ENCODE assay signal across 14 cellular contexts in genomic region chr5:89353837-89354551, GRCh38.
DNase-seq lines count a peak whose midpoint lies in the region; ATAC-seq and TF ChIP-seq lines count a peak whose summit lies in the region.
"Had no signal": no experiment of that assay in that cellular context is flagged by ENCODE, and none has a peak within 500 bp of the region (broad histone marks: within the 10 kb centered on the region; RNA-seq: fewer than 3 reads in every experiment).

No MANE protein-coding gene starts in this region.

- H3K4me3 Mint-ChIP-seq in natural killer cell = no peak overlapping the region
- H3K4me3 Mint-ChIP-seq in osteocyte (ENCODE audit: unreplicated experiment) = no peak overlapping the region
- H3K4me3 Mint-ChIP-seq: activated CD4-positive, alpha-beta T cell treated with anti-CD3 and anti-CD28 coated beads for 36 hours; CD4-positive, CD25-positive, alpha-beta regulatory T cell had no signal

- peaks cover 0 to 19% (median 0%) of the 10 kb centered on the region in 4 donors for H3K4me1 ChIP-seq in tibial artery

- intact Hi-C loops in natural killer cell (cut with micrococcal nuclease) (no loop called here), tibial artery (cut with DNase I; ENCODE audit: low total_unique reads) (no loop called here)

- no peaks in the 10 kb centered on the region for H3K9me3 ChIP-seq in tibial artery

- no peak for DNase-seq in natural killer cell
- no peak for DNase-seq in mesenteric fat pad (ENCODE audit: low spot score)
- DNase-seq in osteocyte (ENCODE audit: extremely low spot score, unreplicated experiment) = no peak
- DNase-seq in activated CD4-positive, alpha-beta T cell treated with anti-CD3 and anti-CD28 coated beads, Interleukin-2, amount 50 U/mL, for 48 hours = no peak
- no peak for DNase-seq in tibial artery
- DNase-seq: activated CD4-positive, alpha-beta T cell treated with anti-CD3 and anti-CD28 coated beads for 36 hours; CD4-positive, CD25-positive, alpha-beta regulatory T cell; dorsolateral prefrontal cortex; GF-D8; NCI-H2107; SW 1271 had no signal

- H3K27me3 Mint-ChIP-seq in natural killer cell (ENCODE audit: low read depth in 2 of 2) (no peaks in the 10 kb centered on the region), osteocyte (ENCODE audit: unreplicated experiment) (no peaks in the 10 kb centered on the region)
- H3K27me3 Mint-ChIP-seq: activated CD4-positive, alpha-beta T cell treated with anti-CD3 and anti-CD28 coated beads for 36 hours; CD4-positive, CD25-positive, alpha-beta regulatory T cell had no signal

- H3K27ac ChIP-seq in tibial artery = no peak overlapping the region
- H3K27ac ChIP-seq: dorsolateral prefrontal cortex had no signal

- H3K9me3 Mint-ChIP-seq in natural killer cell (no peaks in the 10 kb centered on the region), osteocyte (ENCODE audit: unreplicated experiment) (peaks cover 10% of the 10 kb centered on the region)

- no peak for TF ChIP-seq CTCF in natural killer cell (IDR thresholded peaks at IDR 0.05)
- TF ChIP-seq CTCF in osteocyte (IDR thresholded peaks at IDR 0.05) = no peak
- TF ChIP-seq CTCF in tibial artery (IDR thresholded peaks at IDR 0.05) = no peak

- peaks cover 13 to 16% of the 10 kb centered on the region in 2 donors for H3K4me1 Mint-ChIP-seq in natural killer cell
- peaks cover 13% of the 10 kb centered on the region for H3K4me1 Mint-ChIP-seq in osteocyte (ENCODE audit: unreplicated experiment)
- H3K4me1 Mint-ChIP-seq: activated CD4-positive, alpha-beta T cell treated with anti-CD3 and anti-CD28 coated beads for 36 hours; CD4-positive, CD25-positive, alpha-beta regulatory T cell had no signal

- H3K36me3 ChIP-seq in tibial artery = no peaks in the 10 kb centered on the region

- H3K4me3 ChIP-seq in tibial artery = no peak overlapping the region
- H3K4me3 ChIP-seq: dorsolateral prefrontal cortex had no signal

- H3K36me3 Mint-ChIP-seq in natural killer cell (no peaks in the 10 kb centered on the region), osteocyte (ENCODE audit: unreplicated experiment) (no peaks in the 10 kb centered on the region)
- H3K36me3 Mint-ChIP-seq: CD4-positive, CD25-positive, alpha-beta regulatory T cell had no signal

- H3K27ac Mint-ChIP-seq in natural killer cell = peak overlapping the region; percentile 23 to 47
- H3K27ac Mint-ChIP-seq in osteocyte (ENCODE audit: unreplicated experiment) = no peak overlapping the region
- H3K27ac Mint-ChIP-seq: activated CD4-positive, alpha-beta T cell treated with anti-CD3 and anti-CD28 coated beads for 36 hours; CD4-positive, CD25-positive, alpha-beta regulatory T cell had no signal

- peak; percentile 62 for ATAC-seq in GM18873 (IDR thresholded peaks at IDR 0.05; ENCODE audit: low FRiP score, unreplicated experiment)
- ATAC-seq in GM21717 (IDR thresholded peaks at IDR 0.05; ENCODE audit: unreplicated experiment) = peak; percentile 51
- ATAC-seq in HG03280 (IDR thresholded peaks at IDR 0.05; ENCODE audit: unreplicated experiment) = peak; percentile 53
- ATAC-seq in natural killer cell = peak in 1 of 3 donors; percentile 65
- ATAC-seq: activated CD4-positive, alpha-beta T cell treated with anti-CD3 and anti-CD28 coated beads for 36 hours had no signal

- no peaks in the 10 kb centered on the region for H3K27me3 ChIP-seq in tibial artery
- H3K27me3 ChIP-seq: dorsolateral prefrontal cortex had no signal
